In genomic region chr17:51869387-51869786, GRCh38 we compare ENCODE assay signal across 13 cellular contexts.
DNase-seq lines count a peak whose midpoint lies in the region; ATAC-seq and TF ChIP-seq lines count a peak whose summit lies in the region.
"Had no signal": no experiment of that assay in that cellular context is flagged by ENCODE, and none has a peak within 500 bp of the region (broad histone marks: within the 10 kb centered on the region; RNA-seq: fewer than 3 reads in every experiment).

No MANE protein-coding gene starts in this region.

- no peak for ATAC-seq in activated CD8-positive, alpha-beta T cell treated with anti-CD3 and anti-CD28 coated beads for 36 hours
- no peak for ATAC-seq in GM21737 (IDR thresholded peaks at IDR 0.05; ENCODE audit: unreplicated experiment)
- ATAC-seq: lower lobe of right lung had no signal

- no peak for TF ChIP-seq POLR2A in lower leg skin (IDR thresholded peaks at IDR 0.05)

- intact Hi-C loops in activated CD8-positive, alpha-beta T cell treated with anti-CD3 and anti-CD28 coated beads for 36 hours (cut with micrococcal nuclease), result loop anchor here (10.0 kb wide), 1 partner anchor 235 kb away; no protein-coding TSS in a partner anchor
- intact Hi-C loops in lower leg skin (cut with DNase I; ENCODE audit: low total_unique reads), result no loop called here

- CTCF ChIA-PET in activated CD8-positive, alpha-beta T cell treated with anti-CD3 and anti-CD28 coated beads for 36 hours (lab: Charles Lee), result no interaction called here

- no peaks in the 10 kb centered on the region for H3K27me3 Mint-ChIP-seq in activated CD8-positive, alpha-beta T cell treated with anti-CD3 and anti-CD28 coated beads for 36 hours

- no peak overlapping the region for H3K4me3 Mint-ChIP-seq in activated CD8-positive, alpha-beta T cell treated with anti-CD3 and anti-CD28 coated beads for 36 hours

- no peak for TF ChIP-seq CTCF in GM12865 (IDR thresholded peaks at IDR 0.05; ENCODE audit: insufficient read depth, low read depth, low read length, missing control alignments)
- TF ChIP-seq CTCF in activated CD8-positive, alpha-beta T cell treated with anti-CD3 and anti-CD28 coated beads for 36 hours (IDR thresholded peaks at IDR 0.05), result no peak
- no peak for TF ChIP-seq CTCF in lower leg skin (IDR thresholded peaks at IDR 0.05)

- no peaks in the 10 kb centered on the region for H3K4me1 Mint-ChIP-seq in activated CD8-positive, alpha-beta T cell treated with anti-CD3 and anti-CD28 coated beads for 36 hours (ENCODE audit: low read depth)

- in situ Hi-C loops in KBM-7 (cut with MboI; ENCODE audit: low pct_unique_long_range_greater_than_20kb, low sequenced_read_pairs), result no loop called here

- no peak overlapping the region for H3K27ac Mint-ChIP-seq in activated CD8-positive, alpha-beta T cell treated with anti-CD3 and anti-CD28 coated beads for 36 hours

- DNase-seq in GM12865 (ENCODE audit: low read depth), result peak; percentile 33
- DNase-seq in KBM-7, result peak; percentile 12
- DNase-seq in activated CD8-positive, alpha-beta T cell treated with anti-CD3 and anti-CD28 coated beads for 36 hours, result peak; percentile 18
- DNase-seq in kidney tubule cell (ENCODE audit: low spot score), result peak; percentile 44
- DNase-seq in lower leg skin (ENCODE audit: low spot score in 2 of 2), result no peak
- DNase-seq in HPDE6-E6E7 (ENCODE audit: extremely low spot score), result no peak
- no peak for DNase-seq in COLO668 (lab: John Stamatoyannopoulos, UW; ENCODE audit: unreplicated experiment)
- DNase-seq: activated CD8-positive, alpha-beta memory T cell treated with anti-CD3 and anti-CD28 coated beads, Interleukin-2, amount 50 U/mL, for 4 hours; lower lobe of right lung; NCI-H2081 treated with DMSO at 0.1 percent for 48 hours had no signal

- H3K36me3 Mint-ChIP-seq in activated CD8-positive, alpha-beta T cell treated with anti-CD3 and anti-CD28 coated beads for 36 hours (ENCODE audit: low read depth), result no peaks in the 10 kb centered on the region

- H3K9me3 Mint-ChIP-seq in activated CD8-positive, alpha-beta T cell treated with anti-CD3 and anti-CD28 coated beads for 36 hours, result no peaks in the 10 kb centered on the region

- WGBS in lower leg skin, 2 donors, result 0 to 11% methylated on average over 2 of the region's 2 CpGs

- H3K4me3 ChIP-seq in GM12865 (ENCODE audit: low read depth, low read length), result no peak overlapping the region
- no peak overlapping the region for H3K4me3 ChIP-seq in lower leg skin (ENCODE audit: low read depth, poor library complexity, severe bottlenecking)
- H3K4me3 ChIP-seq: ascending aorta, esophagus muscularis mucosa, lower lobe of right lung had no signal

- POLR2A ChIA-PET in activated CD8-positive, alpha-beta T cell treated with anti-CD3 and anti-CD28 coated beads for 36 hours (lab: Charles Lee), result no interaction called here

Comparison
In these comparisons a context has a peak if more than half of its experiments do, and no peak if none do; other contexts are left out.
1. DNase-seq: peak in GM12865 (single experiment), KBM-7 (single experiment), activated CD8-positive, alpha-beta T cell treated with anti-CD3 and anti-CD28 coated beads for 36 hours (single experiment) and kidney tubule cell (single experiment); none in lower leg skin (0 of 2), HPDE6-E6E7 (single experiment) and COLO668 (single experiment).